ENCODE assay signal across 27 cellular contexts in the genomic region with DNA sequence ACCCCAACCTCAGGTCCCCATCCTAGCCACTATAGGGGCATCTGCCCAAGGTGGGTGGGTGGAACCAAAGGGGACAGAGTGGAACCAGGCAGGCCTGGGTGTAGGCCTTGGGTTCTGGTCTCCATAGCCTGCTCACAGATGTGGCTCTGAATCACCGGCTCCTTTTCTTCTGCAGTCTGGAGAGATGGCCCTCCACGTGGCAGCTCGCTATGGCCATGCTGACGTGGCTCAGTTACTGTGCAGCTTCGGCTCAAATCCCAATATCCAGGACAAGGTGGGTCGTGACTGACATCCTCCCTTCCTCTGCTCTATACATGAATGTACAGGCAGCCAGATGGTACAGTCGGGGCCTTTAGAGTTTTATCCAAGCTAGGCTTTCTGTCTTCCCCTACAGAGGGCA.
"Had no signal": no experiment of that assay in that cellular context is flagged by ENCODE, and none has a peak within 500 bp of the region (broad histone marks: within the 10 kb centered on the region; RNA-seq: fewer than 3 reads in every experiment).

No MANE protein-coding gene starts in this region.

- H3K27ac Mint-ChIP-seq: activated CD4-positive, alpha-beta memory T cell treated with anti-CD3 and anti-CD28 coated beads for 36 hours; activated CD4-positive, alpha-beta T cell treated with anti-CD3 and anti-CD28 coated beads for 36 hours; activated CD4-positive, alpha-beta T cell treated with anti-CD3 and anti-CD28 coated beads, Interleukin-2, amount 10 ng/mL, durations not matched to agents 24 days and 14 days; activated CD8-positive, alpha-beta memory T cell treated with anti-CD3 and anti-CD28 coated beads, Interleukin-2, amount 10 ng/mL, durations not matched to agents 7 days and 5 days; activated CD8-positive, alpha-beta T cell treated with anti-CD3 and anti-CD28 coated beads, Interleukin-2, amount 10 ng/mL, durations not matched to agents 7 days and 5 days; activated naive CD8-positive, alpha-beta T cell; activated T-helper 1 cell treated with anti-CD3 and anti-CD28 coated beads, Interleukin-12 subunit alpha, Interleukin-12 subunit beta, Interleukin-2, Interleukin-4 antibody, amounts not matched to agents 30 ng/mL and 10 ng/mL and 1 ng/mL, durations not matched to agents 14 hours and 24 hours and 36 hours; dendritic cell treated with granulocyte-macrophage colony-stimulating factor and Interleukin-4, amounts not matched to agents 40 ng/mL and 50 ng/mL, for 4 days had no signal

- H3K27me3 Mint-ChIP-seq: activated CD8-positive, alpha-beta memory T cell treated with anti-CD3 and anti-CD28 coated beads, Interleukin-2, amount 10 ng/mL, durations not matched to agents 7 days and 5 days; activated naive CD8-positive, alpha-beta T cell; dendritic cell treated with granulocyte-macrophage colony-stimulating factor and Interleukin-4, amounts not matched to agents 40 ng/mL and 50 ng/mL, for 4 days had no signal

- H3K27me3 ChIP-seq: brain microvascular endothelial cell had no signal

- H3K4me1 Mint-ChIP-seq: activated CD4-positive, alpha-beta T cell treated with anti-CD3 and anti-CD28 coated beads for 36 hours; activated CD4-positive, alpha-beta T cell treated with anti-CD3 and anti-CD28 coated beads, Interleukin-2, amount 10 ng/mL, durations not matched to agents 24 days and 14 days; activated CD8-positive, alpha-beta memory T cell treated with anti-CD3 and anti-CD28 coated beads, Interleukin-2, amount 10 ng/mL, durations not matched to agents 7 days and 5 days; central memory CD8-positive, alpha-beta T cell had no signal

- H3K27ac ChIP-seq: brain microvascular endothelial cell, dorsolateral prefrontal cortex had no signal

- H3K4me3 ChIP-seq: dorsolateral prefrontal cortex had no signal

- H3K36me3 Mint-ChIP-seq: activated CD4-positive, alpha-beta memory T cell treated with anti-CD3 and anti-CD28 coated beads for 36 hours; activated CD8-positive, alpha-beta memory T cell treated with anti-CD3 and anti-CD28 coated beads, Interleukin-2, amount 10 ng/mL, durations not matched to agents 7 days and 5 days; activated naive CD8-positive, alpha-beta T cell had no signal

- H3K4me3 Mint-ChIP-seq: activated CD4-positive, alpha-beta memory T cell treated with anti-CD3 and anti-CD28 coated beads for 36 hours; activated CD4-positive, alpha-beta T cell treated with anti-CD3 and anti-CD28 coated beads for 36 hours; activated CD4-positive, alpha-beta T cell treated with anti-CD3 and anti-CD28 coated beads, Interleukin-2, amount 10 ng/mL, durations not matched to agents 24 days and 14 days; activated CD8-positive, alpha-beta memory T cell treated with anti-CD3 and anti-CD28 coated beads, Interleukin-2, amount 10 ng/mL, durations not matched to agents 7 days and 5 days; activated CD8-positive, alpha-beta T cell treated with anti-CD3 and anti-CD28 coated beads, Interleukin-2, amount 10 ng/mL, durations not matched to agents 7 days and 5 days; activated naive CD8-positive, alpha-beta T cell; activated T-helper 1 cell treated with anti-CD3 and anti-CD28 coated beads, Interleukin-12 subunit alpha, Interleukin-12 subunit beta, Interleukin-2, Interleukin-4 antibody, amounts not matched to agents 30 ng/mL and 10 ng/mL and 1 ng/mL, durations not matched to agents 14 hours and 24 hours and 36 hours; central memory CD8-positive, alpha-beta T cell; dendritic cell treated with granulocyte-macrophage colony-stimulating factor and Interleukin-4, amounts not matched to agents 40 ng/mL and 50 ng/mL, for 4 days; endodermal cell had no signal

- ATAC-seq: activated CD4-positive, alpha-beta T cell treated with anti-CD3 and anti-CD28 coated beads for 36 hours; activated CD8-positive, alpha-beta memory T cell treated with anti-CD3 and anti-CD28 coated beads, Interleukin-2, amount 10 ng/mL, durations not matched to agents 7 days and 5 days; activated CD8-positive, alpha-beta T cell treated with anti-CD3 and anti-CD28 coated beads, Interleukin-2, amount 10 ng/mL, durations not matched to agents 7 days and 5 days; esophagus mucosa had no signal

- H3K36me3 ChIP-seq: brain microvascular endothelial cell had no signal

- H3K9me3 Mint-ChIP-seq: activated CD4-positive, alpha-beta memory T cell treated with anti-CD3 and anti-CD28 coated beads for 36 hours; activated CD4-positive, alpha-beta T cell treated with anti-CD3 and anti-CD28 coated beads, Interleukin-2, amount 10 ng/mL, durations not matched to agents 24 days and 14 days; activated T-helper 1 cell treated with anti-CD3 and anti-CD28 coated beads, Interleukin-12 subunit alpha, Interleukin-12 subunit beta, Interleukin-2, Interleukin-4 antibody, amounts not matched to agents 30 ng/mL and 10 ng/mL and 1 ng/mL, durations not matched to agents 14 hours and 24 hours and 36 hours; central memory CD8-positive, alpha-beta T cell; dendritic cell treated with granulocyte-macrophage colony-stimulating factor and Interleukin-4, amounts not matched to agents 40 ng/mL and 50 ng/mL, for 4 days; endodermal cell had no signal

- DNase-seq: activated CD4-positive, alpha-beta memory T cell treated with anti-CD3 and anti-CD28 coated beads for 36 hours; activated CD4-positive, alpha-beta T cell treated with anti-CD3 and anti-CD28 coated beads for 36 hours; activated CD4-positive, alpha-beta T cell treated with anti-CD3 and anti-CD28 coated beads, Interleukin-2, amount 10 ng/mL, durations not matched to agents 24 days and 14 days; activated CD4-positive, CD25-positive, alpha-beta regulatory T cell; activated CD4-positive, CD25-positive, alpha-beta regulatory T cell treated with anti-CD3 and anti-CD28 coated beads, Interleukin-2, amount 50 U/mL, for 72 hours; activated CD8-positive, alpha-beta memory T cell treated with anti-CD3 and anti-CD28 coated beads, Interleukin-2, amount 10 ng/mL, durations not matched to agents 7 days and 5 days; activated CD8-positive, alpha-beta memory T cell treated with anti-CD3 and anti-CD28 coated beads, Interleukin-2, amount 50 U/mL, for 4 hours; activated CD8-positive, alpha-beta T cell treated with anti-CD3 and anti-CD28 coated beads, Interleukin-2, amount 10 ng/mL, durations not matched to agents 7 days and 5 days; activated gamma-delta T cell; activated naive CD4-positive, alpha-beta T cell treated with anti-CD3 and anti-CD28 coated beads, Interleukin-2, amount 50 U/mL, for 16 hours; activated naive CD4-positive, alpha-beta T cell treated with Interleukin-2 at 50 U/mL for 16 hours; activated T-cell treated with anti-CD3 and anti-CD28 coated beads, Interleukin-2, amount 50 U/mL, for 1 hour; activated T-cell treated with anti-CD3 and anti-CD28 coated beads, Interleukin-2, amount 50 U/mL, for 48 hours; amniotic stem cell; anterior cingulate cortex; brain microvascular endothelial cell; dorsolateral prefrontal cortex; effector memory CD4-positive, alpha-beta T cell; endodermal cell; foreskin fibroblast; head of caudate nucleus; T-helper 2 cell had no signal
